31 cellular contexts compared by ENCODE assay signal in genomic region chr2:158131483-158131912, GRCh38. TPM values are rescaled to one million over a fixed set of nuclear protein-coding genes. Genes with fewer than 3 reads are reported as not detected.
A peak's percentile ranks its signal among the peaks of the same experiment; 100 is the strongest.
DNase-seq lines count a peak whose midpoint lies in the region; ATAC-seq and TF ChIP-seq lines count a peak whose summit lies in the region.
"Had no signal": no experiment of that assay in that cellular context is flagged by ENCODE, and none has a peak within 500 bp of the region (broad histone marks: within the 10 kb centered on the region; RNA-seq: fewer than 3 reads in every experiment).

No MANE protein-coding gene starts in this region.

- no peaks in the 10 kb centered on the region for H4K20me1 ChIP-seq in neural progenitor cell (ENCODE audit: low read depth)

- peak overlapping the region in 1 of 4 donors; percentile 17 for H3K4me3 ChIP-seq in Peyer's patch
- no peak overlapping the region for H3K4me3 ChIP-seq in neural progenitor cell
- H3K4me3 ChIP-seq in ascending aorta, result no peak overlapping the region
- H3K4me3 ChIP-seq: esophagus muscularis mucosa, heart right ventricle, left ventricle myocardium inferior, ovary, right atrium auricular region, spleen had no signal

- no peak overlapping the region for H3K4me2 ChIP-seq in neural progenitor cell
- H3K4me2 ChIP-seq: KMS-11 had no signal

- TF ChIP-seq POLR2A in Peyer's patch (IDR thresholded peaks at IDR 0.05), result no peak

- H3K27me3 ChIP-seq in Peyer's patch, result no peaks in the 10 kb centered on the region
- no peaks in the 10 kb centered on the region for H3K27me3 ChIP-seq in neural progenitor cell
- H3K27me3 ChIP-seq in ascending aorta, result no peaks in the 10 kb centered on the region
- H3K27me3 ChIP-seq: esophagus muscularis mucosa, ovary, right atrium auricular region, spleen had no signal

- H3K4me1 Mint-ChIP-seq in neural progenitor cell, result no peaks in the 10 kb centered on the region

- H3K36me3 ChIP-seq in Peyer's patch (no peaks in the 10 kb centered on the region), neural progenitor cell (no peaks in the 10 kb centered on the region), ascending aorta (no peaks in the 10 kb centered on the region)
- H3K36me3 ChIP-seq: esophagus muscularis mucosa, heart right ventricle, left ventricle myocardium inferior, ovary, right atrium auricular region, spleen had no signal

- H3K9me3 ChIP-seq in Peyer's patch (no peaks in the 10 kb centered on the region), neural progenitor cell (ENCODE audit: low read depth) (no peaks in the 10 kb centered on the region), ascending aorta (no peaks in the 10 kb centered on the region)
- H3K9me3 ChIP-seq: esophagus muscularis mucosa, heart right ventricle, left ventricle myocardium inferior, ovary, right atrium auricular region, spleen had no signal

- TF ChIP-seq CTCF in Peyer's patch (IDR thresholded peaks at IDR 0.05) (no peak), neural progenitor cell (IDR thresholded peaks at IDR 0.05) (no peak), ascending aorta (IDR thresholded peaks at IDR 0.05) (no peak)

- intact Hi-C loops in ascending aorta (cut with DNase I), result no loop called here

- H3K79me2 ChIP-seq in neural progenitor cell (ENCODE audit: low read depth), result no peaks in the 10 kb centered on the region

- peak; percentile 5 for ATAC-seq in GM19467 (IDR thresholded peaks at IDR 0.05; ENCODE audit: unreplicated experiment)
- peak; percentile 57 for ATAC-seq in left lobe of liver
- ATAC-seq: foreskin keratinocyte; heart right ventricle; natural killer cell treated with Interleukin-12 subunit alpha and Interleukin-12 subunit beta and Interleukin-15 and Interleukin-18, amount 100 ng/mL, for 72 hours had no signal

- no peak overlapping the region for H3K4me3 Mint-ChIP-seq in neural progenitor cell
- H3K4me3 Mint-ChIP-seq: natural killer cell treated with Interleukin-12 subunit alpha and Interleukin-12 subunit beta and Interleukin-15 and Interleukin-18, amount 100 ng/mL, for 72 hours had no signal

- peaks cover 0 to 22% (median 0%) of the 10 kb centered on the region in 4 donors for H3K4me1 ChIP-seq in Peyer's patch
- no peaks in the 10 kb centered on the region for H3K4me1 ChIP-seq in neural progenitor cell
- H3K4me1 ChIP-seq in ascending aorta, result no peaks in the 10 kb centered on the region
- H3K4me1 ChIP-seq: esophagus muscularis mucosa, foreskin keratinocyte, heart right ventricle, left ventricle myocardium inferior, right atrium auricular region, spleen had no signal

- H2AFZ ChIP-seq in neural progenitor cell (replicated peaks), result no peak overlapping the region

- no peaks in the 10 kb centered on the region for H3F3A ChIP-seq in neural progenitor cell (ENCODE audit: low read depth)

- peaks cover 3% of the 10 kb centered on the region for H3K27me3 Mint-ChIP-seq in neural progenitor cell (ENCODE audit: insufficient read depth, low read depth)

- H3K9me3 Mint-ChIP-seq in neural progenitor cell, result no peaks in the 10 kb centered on the region
- H3K9me3 Mint-ChIP-seq: natural killer cell treated with Interleukin-12 subunit alpha and Interleukin-12 subunit beta and Interleukin-15 and Interleukin-18, amount 100 ng/mL, for 72 hours had no signal

- H3K27ac ChIP-seq in Peyer's patch, result peak overlapping the region in 3 of 4 donors; percentile 61 to 92 (median 88)
- no peak overlapping the region for H3K27ac ChIP-seq in neural progenitor cell
- no peak overlapping the region for H3K27ac ChIP-seq in ascending aorta
- H3K27ac ChIP-seq: C4-2B, esophagus muscularis mucosa, foreskin keratinocyte, heart right ventricle, KMS-11, left ventricle myocardium inferior, ovary, right atrium auricular region, spleen had no signal

- no peak overlapping the region for H3K27ac Mint-ChIP-seq in neural progenitor cell
- H3K27ac Mint-ChIP-seq: natural killer cell treated with Interleukin-12 subunit alpha and Interleukin-12 subunit beta and Interleukin-15 and Interleukin-18, amount 100 ng/mL, for 72 hours had no signal

- DNase-seq in Peyer's patch, result no peak
- DNase-seq in left lobe of liver (ENCODE audit: low spot score), result no peak
- DNase-seq in retina, result peak; percentile 20
- no peak for DNase-seq in NCI-H2196 (lab: John Stamatoyannopoulos, UW; ENCODE audit: unreplicated experiment)
- DNase-seq in neural progenitor cell (ENCODE audit: low spot score), result no peak
- no peak for DNase-seq in C1 segment of cervical spinal cord (lab: John Stamatoyannopoulos, UW)
- DNase-seq in ascending aorta (ENCODE audit: low spot score in 2 of 2), result no peak
- DNase-seq: activated CD4-positive, alpha-beta T cell treated with anti-CD3 and anti-CD28 coated beads, Interleukin-2, amount 50 U/mL, for 48 hours; activated CD4-positive, CD25-positive, alpha-beta regulatory T cell; activated CD8-positive, alpha-beta memory T cell treated with anti-CD3 and anti-CD28 coated beads, Interleukin-2, amount 50 U/mL, for 4 hours; activated naive CD4-positive, alpha-beta T cell treated with anti-CD3 and anti-CD28 coated beads, Interleukin-2, amount 50 U/mL, for 16 hours; foreskin keratinocyte; HCEC 1CT; heart right ventricle; left ventricle myocardium inferior; NCI-H1417; NCI-H2081; NCI-H226; NCI-H774; ovary; spleen; stimulated activated CD4-positive, alpha-beta T cell treated with anti-CD3 and anti-CD28 coated beads, Interleukin-2, amount 100 ng/mL, for 48 hours; T-helper 1 cell had no signal

- no peak overlapping the region for H3K9ac ChIP-seq in neural progenitor cell
- H3K9ac ChIP-seq: KMS-11 had no signal

- peaks cover 2% of the 10 kb centered on the region for H3K36me3 Mint-ChIP-seq in neural progenitor cell
- H3K36me3 Mint-ChIP-seq: natural killer cell treated with Interleukin-12 subunit alpha and Interleukin-12 subunit beta and Interleukin-15 and Interleukin-18, amount 100 ng/mL, for 72 hours had no signal

RNA-seq across cellular contexts. Expression of gene UPP2, which starts 29.8 kb away (rescaled TPM):
- not detected for total RNA-seq in Peyer's patch
- 0.91 TPM for total RNA-seq in left lobe of liver
- total RNA-seq in neural progenitor cell (ENCODE audit: low replicate concordance), result not detected in 2 replicates
- total RNA-seq in ascending aorta, result not detected
- total RNA-seq: esophagus muscularis mucosa; foreskin keratinocyte; heart right ventricle; left ventricle myocardium inferior; natural killer cell treated with Interleukin-12 subunit alpha and Interleukin-12 subunit beta and Interleukin-15 and Interleukin-18, amount 100 ng/mL, for 72 hours; right atrium auricular region; spleen; subcutaneous adipose tissue; ureter had no signal

Comparison
In these comparisons a context has a peak if more than half of its experiments do, and no peak if none do; other contexts are left out.
1. H3K27ac ChIP-seq: peak in Peyer's patch (3 of 4); none in neural progenitor cell (single experiment) and ascending aorta (0 of 2).